Comparison of ENCODE assay signal across 10 cellular contexts in genomic region chr11:69089258-69089657, GRCh38. TPM values are rescaled to one million over a fixed set of nuclear protein-coding genes. Genes with fewer than 3 reads are reported as not detected.
DNase-seq lines count a peak whose midpoint lies in the region; ATAC-seq and TF ChIP-seq lines count a peak whose summit lies in the region.
"Had no signal": no experiment of that assay in that cellular context is flagged by ENCODE, and none has a peak within 500 bp of the region (broad histone marks: within the 10 kb centered on the region; RNA-seq: fewer than 3 reads in every experiment).

No MANE protein-coding gene starts in this region.

- H3K4me3 ChIP-seq in PC-3 (ENCODE audit: low read length) = peak overlapping the region; percentile 40; the same call in 1 of the 2 replicates
- no peak overlapping the region for H3K4me3 ChIP-seq in cardiac fibroblast (replicated peaks in 1 of 2; ENCODE audit: low read depth in 2 of 2, low read length in 2 of 2)
- H3K4me3 ChIP-seq in osteoblast (ENCODE audit: insufficient read depth, low read length) = peak overlapping the region; percentile 57
- H3K4me3 ChIP-seq: lung had no signal

- ATAC-seq in PC-3 (peak; percentile 74), WTC11 (no peak), HG02798 (IDR thresholded peaks at IDR 0.05; ENCODE audit: poor library complexity, unreplicated experiment) (no peak)

- peaks cover 5% of the 10 kb centered on the region; the same call in 1 of the 2 replicates for H3K9me3 Mint-ChIP-seq in WTC11
- H3K9me3 Mint-ChIP-seq: stimulated activated memory B cell treated with anti-CD40 and anti-IgM and Interleukin-4, amounts not matched to agents 10 μg/mL and 1 μg/mL and 100 μg/mL, for 72 hours had no signal

- H3K4me2 ChIP-seq in PC-3 (ENCODE audit: low read length) (peak overlapping the region; percentile 67), osteoblast (ENCODE audit: insufficient read depth, low read length) (peak overlapping the region; percentile 78)

- H2AFZ ChIP-seq in PC-3 (ENCODE audit: low read length) = no peak overlapping the region
- H2AFZ ChIP-seq in osteoblast (ENCODE audit: low read length) = no peak overlapping the region

- CTCF ChIA-PET in PC-3 (lab: Charles Lee) (interaction anchor here (0.5 to 0.6 kb wide), 2 partner anchors 59 to 532 kb away, joined by 3 to 4 read pairs; no protein-coding TSS in a partner anchor), WTC11 (lab: Charles Lee) (interaction anchor here (0.7 to 2.5 kb wide), 5 partner anchors 42 to 581 kb away, joined by 3 to 14 read pairs (median 5); no protein-coding TSS in a partner anchor)

- no TSS peak for BruUV-seq in PC-3 (replicated peaks; lab: Mats Ljungman, UMichigan)

- DNase-seq in GM04503 (ENCODE audit: low read depth) (peak; percentile 60), PC-3 (peak; percentile 81), cardiac fibroblast (ENCODE audit: low read depth in 2 of 2) (peak; percentile 77 to 83), osteoblast (ENCODE audit: insufficient read length, low spot score, missing footprints) (peak; percentile 96), substantia nigra (lab: John Stamatoyannopoulos, UW) (no peak), NCI-H1436 treated with DMSO at 0.1 percent for 48 hours (lab: John Stamatoyannopoulos, UW) (no peak), WTC11 (ENCODE audit: low spot score) (no peak)

- TF ChIP-seq CTCF in PC-3 (conservative IDR thresholded peaks at IDR 0.05; ENCODE audit: low read depth, low read length) (no peak), cardiac fibroblast (IDR thresholded peaks at IDR 0.05; ENCODE audit: low read depth, low read length) (no peak), osteoblast (IDR thresholded peaks at IDR 0.05; ENCODE audit: extremely low read depth, low read depth, low read length) (no peak), WTC11 (IDR thresholded peaks at IDR 0.05) (no peak)

- H3K4me1 Mint-ChIP-seq in WTC11 = peaks cover 6% of the 10 kb centered on the region; the same call in 1 of the 2 replicates

- peaks cover 26% of the 10 kb centered on the region for H3K36me3 Mint-ChIP-seq in WTC11

- no peaks in the 10 kb centered on the region for H3K9me2 ChIP-seq in PC-3 (replicated peaks; ENCODE audit: low read length)

- no peaks in the 10 kb centered on the region for H3K27me3 ChIP-seq in PC-3 (ENCODE audit: low read length)
- H3K27me3 ChIP-seq in osteoblast (ENCODE audit: insufficient read depth, low read length) = no peaks in the 10 kb centered on the region

- H3K27ac Mint-ChIP-seq in WTC11 = no peak overlapping the region
- H3K27ac Mint-ChIP-seq: stimulated activated memory B cell treated with anti-CD40 and anti-IgM and Interleukin-4, amounts not matched to agents 10 μg/mL and 1 μg/mL and 100 μg/mL, for 72 hours had no signal

- no peak overlapping the region for H3K4me3 Mint-ChIP-seq in WTC11
- H3K4me3 Mint-ChIP-seq: stimulated activated memory B cell treated with anti-CD40 and anti-IgM and Interleukin-4, amounts not matched to agents 10 μg/mL and 1 μg/mL and 100 μg/mL, for 72 hours had no signal

- POLR2A ChIA-PET in PC-3 (lab: Charles Lee; ENCODE audit: unreplicated experiment) (no interaction called here), WTC11 (lab: Charles Lee) (no interaction called here)

- H3K36me3 ChIP-seq in PC-3 (ENCODE audit: low read depth, low read length) (peaks cover 18% of the 10 kb centered on the region), osteoblast (ENCODE audit: insufficient read depth, low read length) (peaks cover 8% of the 10 kb centered on the region)

- H3K4me1 ChIP-seq in PC-3 (ENCODE audit: insufficient read depth, low read length) = peaks cover 17% of the 10 kb centered on the region
- peaks cover 13% of the 10 kb centered on the region for H3K4me1 ChIP-seq in osteoblast (ENCODE audit: insufficient read depth, low read length)

- no peaks in the 10 kb centered on the region for H3K79me2 ChIP-seq in PC-3 (ENCODE audit: low read length)
- no peaks in the 10 kb centered on the region for H3K79me2 ChIP-seq in osteoblast (ENCODE audit: insufficient read depth, low read length)

- no peaks in the 10 kb centered on the region for H3K27me3 Mint-ChIP-seq in WTC11 (ENCODE audit: low read depth)
- H3K27me3 Mint-ChIP-seq: stimulated activated memory B cell treated with anti-CD40 and anti-IgM and Interleukin-4, amounts not matched to agents 10 μg/mL and 1 μg/mL and 100 μg/mL, for 72 hours had no signal

- H3K27ac ChIP-seq in PC-3 (ENCODE audit: low read length) = no peak overlapping the region
- H3K27ac ChIP-seq in osteoblast (ENCODE audit: low read depth, low read length) = no peak overlapping the region
- no peak overlapping the region for H3K27ac ChIP-seq in substantia nigra (ENCODE audit: low read depth, low read length, poor library complexity, severe bottlenecking)

- H4K20me1 ChIP-seq in PC-3 (ENCODE audit: low read length) (no peaks in the 10 kb centered on the region), osteoblast (ENCODE audit: insufficient read depth, low read length) (peaks cover 28% of the 10 kb centered on the region)

- intact Hi-C loops in PC-3 (cut with micrococcal nuclease) = loop anchor here (5.0 to 10.0 kb wide), 4 partner anchors 42 to 454 kb away; partner anchors contain the start of gene TPCN2

- H3K9ac ChIP-seq in PC-3 (ENCODE audit: low read length) = no peak overlapping the region

- no peaks in the 10 kb centered on the region for H3F3A ChIP-seq in PC-3 (ENCODE audit: low read length, unreplicated experiment)

- H3K9me3 ChIP-seq in PC-3 (ENCODE audit: low read length) = no peaks in the 10 kb centered on the region
- no peaks in the 10 kb centered on the region for H3K9me3 ChIP-seq in osteoblast (ENCODE audit: low read depth, low read length)

TF ChIP-seq in WTC11, 78 proteins besides CTCF, POLR2A, EP300 and RAD21 (continues in another document):
- TF ChIP-seq IRF1 (CRISPR knock-in tag; IDR thresholded peaks at IDR 0.05) (no peak), E2F1 (CRISPR knock-in tag; IDR thresholded peaks at IDR 0.05) (no peak), SOX15 (CRISPR knock-in tag; IDR thresholded peaks at IDR 0.05) (no peak), CBFB (CRISPR knock-in tag; IDR thresholded peaks at IDR 0.05; ENCODE audit: low read depth) (no peak), OVOL2 (CRISPR knock-in tag; IDR thresholded peaks at IDR 0.05; ENCODE audit: borderline replicate concordance) (no peak), TP53 (CRISPR knock-in tag; IDR thresholded peaks at IDR 0.05) (no peak), ATF2 (CRISPR knock-in tag; IDR thresholded peaks at IDR 0.05; ENCODE audit: borderline replicate concordance, low read depth) (no peak), TEAD1 (CRISPR knock-in tag; IDR thresholded peaks at IDR 0.05) (no peak), SMAD3 (CRISPR knock-in tag; IDR thresholded peaks at IDR 0.05; ENCODE audit: borderline replicate concordance) (no peak), ERG (CRISPR knock-in tag; IDR thresholded peaks at IDR 0.05) (no peak), USF2 (CRISPR knock-in tag; IDR thresholded peaks at IDR 0.05) (no peak), ESRRA (CRISPR knock-in tag; IDR thresholded peaks at IDR 0.05; ENCODE audit: borderline replicate concordance) (no peak), FOXP1 (CRISPR knock-in tag; IDR thresholded peaks at IDR 0.05; ENCODE audit: borderline replicate concordance) (no peak), EMX1 (CRISPR knock-in tag; IDR thresholded peaks at IDR 0.05) (no peak), CREB1 (CRISPR knock-in tag; IDR thresholded peaks at IDR 0.05) (no peak)

RNA-seq across cellular contexts. Expression of gene TPCN2, which starts 40.5 kb away (rescaled TPM):
- 13.0 and 14.5 TPM in 2 replicates for total RNA-seq in PC-3 (2014; rRNA removed)
- 14.1 and 17.4 TPM in 2 replicates for total RNA-seq in osteoblast
- 20.2 to 24.6 TPM (median 22.0 TPM) in 3 replicates for total RNA-seq in WTC11 (2021)

Comparison
In these comparisons a context has a peak if more than half of its experiments do, and no peak if none do; other contexts are left out.
1. DNase-seq: peak in GM04503 (single experiment), PC-3 (single experiment), cardiac fibroblast (2 of 2) and osteoblast (single experiment); none in substantia nigra (0 of 49), NCI-H1436 treated with DMSO at 0.1 percent for 48 hours (single experiment) and WTC11 (single experiment).
2. H3K4me3 ChIP-seq: peak in PC-3 (single experiment) and osteoblast (single experiment); none in cardiac fibroblast (0 of 2).